ENCODE assay signal across 9 cellular contexts in the genomic region with DNA sequence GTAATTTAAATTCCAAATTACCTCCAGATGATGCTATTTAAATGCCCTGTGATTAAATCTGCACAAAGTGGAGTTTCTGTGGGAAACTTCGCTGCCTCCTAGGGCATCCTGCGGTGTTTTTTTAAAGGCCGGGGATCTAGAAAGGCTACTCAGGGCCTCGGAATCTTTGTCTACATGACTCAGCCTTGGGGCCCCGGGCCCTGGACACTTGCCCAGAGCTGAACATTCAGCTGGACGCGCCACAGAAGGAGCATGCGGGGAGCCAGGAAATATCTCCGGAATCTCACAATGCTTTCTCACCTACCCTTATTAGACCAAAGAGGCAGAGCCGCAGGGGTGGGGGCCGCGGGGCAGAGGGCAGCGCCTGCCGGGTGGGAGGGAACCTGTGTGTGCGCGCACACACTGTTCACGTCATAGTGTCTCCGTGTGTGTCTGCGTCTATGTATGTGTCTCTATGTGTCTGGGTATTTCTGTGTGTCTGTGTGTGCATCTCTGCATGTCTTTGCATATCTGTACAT.
DNase-seq lines count a peak whose midpoint lies in the region; ATAC-seq and TF ChIP-seq lines count a peak whose summit lies in the region.
"Had no signal": no experiment of that assay in that cellular context is flagged by ENCODE, and none has a peak within 500 bp of the region (broad histone marks: within the 10 kb centered on the region; RNA-seq: fewer than 3 reads in every experiment).

No MANE protein-coding gene starts in this region.

- DNase-seq in AG09309 (ENCODE audit: low read depth) (peak; percentile 95), Peyer's patch (peak; percentile 20 to 83 (median 74)), esophagus squamous epithelium (lab: John Stamatoyannopoulos, UW) (peak; percentile 7), neural crest cell (ENCODE audit: low read depth, low spot score) (no peak), GM10266 (ENCODE audit: extremely low spot score) (no peak)
- no peak for DNase-seq in activated naive CD8-positive, alpha-beta T cell treated with anti-CD3 and anti-CD28 coated beads, Interleukin-2, amount 50 U/mL, for 24 hours
- DNase-seq in T-helper 2 cell treated with Interferon-gamma antibody and Interleukin-4, amounts not matched to agents 5 μg/mL and 100 μg/mL, for 36 hours (ENCODE audit: low spot score): no peak

- H3K27me3 Mint-ChIP-seq in neural crest cell (ENCODE audit: low read depth): peaks cover 4% of the 10 kb centered on the region
- peaks cover 4% of the 10 kb centered on the region for H3K27me3 Mint-ChIP-seq in activated naive CD8-positive, alpha-beta T cell treated with anti-CD3 and anti-CD28 coated beads, Interleukin-2, amount 50 U/mL, for 24 hours
- peaks cover 2% of the 10 kb centered on the region for H3K27me3 Mint-ChIP-seq in T-helper 2 cell treated with Interferon-gamma antibody and Interleukin-4, amounts not matched to agents 5 μg/mL and 100 μg/mL, for 36 hours (ENCODE audit: low read depth)

- H3K9me3 ChIP-seq in Peyer's patch (no peaks in the 10 kb centered on the region), esophagus squamous epithelium (no peaks in the 10 kb centered on the region)

- no peaks in the 10 kb centered on the region for H3K36me3 ChIP-seq in Peyer's patch
- H3K36me3 ChIP-seq in esophagus squamous epithelium: no peaks in the 10 kb centered on the region

- H3K4me1 ChIP-seq in Peyer's patch: peaks cover 0 to 27% (median 0%) of the 10 kb centered on the region in 4 donors
- peaks cover 8 to 46% (median 35%) of the 10 kb centered on the region in 3 donors for H3K4me1 ChIP-seq in esophagus squamous epithelium

- no peak overlapping the region for H3K27ac Mint-ChIP-seq in neural crest cell (ENCODE audit: unreplicated experiment)
- H3K27ac Mint-ChIP-seq in activated naive CD8-positive, alpha-beta T cell treated with anti-CD3 and anti-CD28 coated beads, Interleukin-2, amount 50 U/mL, for 24 hours: no peak overlapping the region
- H3K27ac Mint-ChIP-seq in T-helper 2 cell treated with Interferon-gamma antibody and Interleukin-4, amounts not matched to agents 5 μg/mL and 100 μg/mL, for 36 hours: no peak overlapping the region

- H3K36me3 Mint-ChIP-seq in neural crest cell (ENCODE audit: low read depth): no peaks in the 10 kb centered on the region
- no peaks in the 10 kb centered on the region for H3K36me3 Mint-ChIP-seq in activated naive CD8-positive, alpha-beta T cell treated with anti-CD3 and anti-CD28 coated beads, Interleukin-2, amount 50 U/mL, for 24 hours (ENCODE audit: low read depth)
- H3K36me3 Mint-ChIP-seq in T-helper 2 cell treated with Interferon-gamma antibody and Interleukin-4, amounts not matched to agents 5 μg/mL and 100 μg/mL, for 36 hours (ENCODE audit: low read depth): no peaks in the 10 kb centered on the region

- ATAC-seq in activated naive CD8-positive, alpha-beta T cell treated with anti-CD3 and anti-CD28 coated beads, Interleukin-2, amount 50 U/mL, for 24 hours: no peak
- no peak for ATAC-seq in GM18511 (IDR thresholded peaks at IDR 0.05; ENCODE audit: unreplicated experiment)

- peak overlapping the region in 3 of 4 donors; percentile 44 to 73 (median 46) for H3K27ac ChIP-seq in Peyer's patch
- peak overlapping the region; percentile 69 to 84 (median 81) for H3K27ac ChIP-seq in esophagus squamous epithelium
- H3K27ac ChIP-seq: SK-N-MC had no signal

- TF ChIP-seq POLR2A in Peyer's patch (IDR thresholded peaks at IDR 0.05): no peak
- TF ChIP-seq POLR2A in esophagus squamous epithelium (IDR thresholded peaks at IDR 0.05): no peak

- intact Hi-C loops in esophagus squamous epithelium (cut with DNase I): no loop called here

- peaks cover 35% of the 10 kb centered on the region for H3K4me1 Mint-ChIP-seq in neural crest cell
- no peaks in the 10 kb centered on the region for H3K4me1 Mint-ChIP-seq in activated naive CD8-positive, alpha-beta T cell treated with anti-CD3 and anti-CD28 coated beads, Interleukin-2, amount 50 U/mL, for 24 hours
- H3K4me1 Mint-ChIP-seq in T-helper 2 cell treated with Interferon-gamma antibody and Interleukin-4, amounts not matched to agents 5 μg/mL and 100 μg/mL, for 36 hours (ENCODE audit: low read depth): no peaks in the 10 kb centered on the region

- H3K4me3 ChIP-seq in AG09309 (ENCODE audit: control insufficient read depth, low read depth, low read length) (no peak overlapping the region), Peyer's patch (no peak overlapping the region), esophagus squamous epithelium (peak overlapping the region in 2 of 4 donors; percentile 25 to 50)
- H3K4me3 ChIP-seq: SK-N-MC had no signal

- H3K27me3 ChIP-seq in Peyer's patch (no peaks in the 10 kb centered on the region), esophagus squamous epithelium (peaks cover 0 to under 1% (median 0%) of the 10 kb centered on the region in 4 donors)

- H3K9me3 Mint-ChIP-seq in neural crest cell: no peaks in the 10 kb centered on the region
- no peaks in the 10 kb centered on the region for H3K9me3 Mint-ChIP-seq in activated naive CD8-positive, alpha-beta T cell treated with anti-CD3 and anti-CD28 coated beads, Interleukin-2, amount 50 U/mL, for 24 hours
- no peaks in the 10 kb centered on the region for H3K9me3 Mint-ChIP-seq in T-helper 2 cell treated with Interferon-gamma antibody and Interleukin-4, amounts not matched to agents 5 μg/mL and 100 μg/mL, for 36 hours

- H3K4me3 Mint-ChIP-seq in neural crest cell: peak overlapping the region; percentile 7
- no peak overlapping the region for H3K4me3 Mint-ChIP-seq in activated naive CD8-positive, alpha-beta T cell treated with anti-CD3 and anti-CD28 coated beads, Interleukin-2, amount 50 U/mL, for 24 hours
- H3K4me3 Mint-ChIP-seq in T-helper 2 cell treated with Interferon-gamma antibody and Interleukin-4, amounts not matched to agents 5 μg/mL and 100 μg/mL, for 36 hours: no peak overlapping the region

- WGBS in esophagus squamous epithelium, 2 donors: 27 to 40% methylated on average over 2 to 14 of the region's 19 CpGs

- TF ChIP-seq CTCF in AG09309 (IDR thresholded peaks at IDR 0.05; ENCODE audit: control insufficient read depth, insufficient read depth, low read depth, low read length, missing control alignments) (no peak), Peyer's patch (IDR thresholded peaks at IDR 0.05) (no peak), esophagus squamous epithelium (IDR thresholded peaks at IDR 0.05) (no peak), neural crest cell (conservative IDR thresholded peaks at IDR 0.05) (no peak), GM10266 (IDR thresholded peaks at IDR 0.05; ENCODE audit: control insufficient read depth, insufficient read depth, low read depth, missing control alignments) (no peak)

Comparison
In these comparisons a context has a peak if more than half of its experiments do, and no peak if none do; other contexts are left out.
1. DNase-seq: peak in AG09309 (single experiment), Peyer's patch (3 of 3) and esophagus squamous epithelium (single experiment); none in neural crest cell (single experiment), activated naive CD8-positive, alpha-beta T cell treated with anti-CD3 and anti-CD28 coated beads, Interleukin-2, amount 50 U/mL, for 24 hours (single experiment), T-helper 2 cell treated with Interferon-gamma antibody and Interleukin-4, amounts not matched to agents 5 μg/mL and 100 μg/mL, for 36 hours (single experiment) and GM10266 (single experiment).